28 cellular contexts compared by ENCODE assay signal in the genomic region with DNA sequence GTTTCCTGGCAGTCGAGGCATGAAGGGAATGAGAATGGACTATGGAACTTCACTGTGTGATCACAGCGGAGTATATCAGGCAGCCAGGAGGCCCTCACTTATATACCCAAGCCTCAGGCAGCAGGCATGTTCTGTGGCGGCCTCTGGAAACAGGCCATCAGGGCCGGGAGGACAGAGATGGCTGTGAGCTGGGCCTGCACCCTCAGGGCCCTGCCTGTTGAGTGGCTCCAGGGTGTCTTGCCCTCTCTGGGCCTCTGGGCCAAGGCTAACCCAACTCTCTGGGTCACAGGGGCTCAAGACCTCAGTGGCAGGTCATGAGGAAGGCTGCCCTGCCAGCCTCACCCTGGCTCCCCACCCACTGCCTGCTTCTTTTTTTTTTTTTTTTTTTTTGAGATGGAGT.
"Had no signal": no experiment of that assay in that cellular context is flagged by ENCODE, and none has a peak within 500 bp of the region (broad histone marks: within the 10 kb centered on the region; RNA-seq: fewer than 3 reads in every experiment).

No MANE protein-coding gene starts in this region.

- H3K27ac ChIP-seq: cardiac muscle cell, SJSA1, VCaP had no signal

- H3K27ac Mint-ChIP-seq: activated CD4-positive, alpha-beta memory T cell treated with anti-CD3 and anti-CD28 coated beads for 36 hours; activated CD4-positive, alpha-beta T cell treated with anti-CD3 and anti-CD28 coated beads, Interleukin-2, amount 10 ng/mL, durations not matched to agents 7 days and 5 days; activated naive CD4-positive, alpha-beta T cell treated with anti-CD3 and anti-CD28 coated beads for 36 hours; activated naive CD8-positive, alpha-beta T cell; activated T-helper 17 cell treated with anti-CD3 and anti-CD28 coated beads, Interleukin-2, amount 50 U/mL, for 72 hours; brain had no signal

- H3K9me3 ChIP-seq: SJSA1 had no signal

- H3K27me3 Mint-ChIP-seq: activated CD4-positive, alpha-beta memory T cell treated with anti-CD3 and anti-CD28 coated beads for 36 hours; activated CD4-positive, alpha-beta T cell treated with anti-CD3 and anti-CD28 coated beads, Interleukin-2, amount 10 ng/mL, durations not matched to agents 7 days and 5 days; activated naive CD8-positive, alpha-beta T cell; activated T-helper 17 cell treated with anti-CD3 and anti-CD28 coated beads, Interleukin-2, amount 50 U/mL, for 72 hours had no signal

- H3K36me3 ChIP-seq: cardiac muscle cell, SJSA1 had no signal

- DNase-seq: activated CD4-positive, alpha-beta memory T cell treated with anti-CD3 and anti-CD28 coated beads for 36 hours; activated CD4-positive, alpha-beta T cell treated with anti-CD3 and anti-CD28 coated beads, Interleukin-2, amount 10 ng/mL, durations not matched to agents 7 days and 5 days; activated CD4-positive, CD25-positive, alpha-beta regulatory T cell; activated gamma-delta T cell; activated naive CD4-positive, alpha-beta T cell treated with anti-CD3 and anti-CD28 coated beads for 36 hours; activated T-cell treated with anti-CD3 and anti-CD28 coated beads for 4 hours; activated T-cell treated with anti-CD3 and anti-CD28 coated beads, Interleukin-2, amount 50 U/mL, for 48 hours; amygdala; Karpas-422; NCI-H1048; NCI-H1417; NCI-H1694 treated with DMSO at 0.1 percent for 48 hours; NCI-H2029 treated with DMSO at 0.1 percent for 48 hours; NCI-H510A treated with DMSO at 0.1 percent for 48 hours; NCI-H69; NK-92 treated with Interleukin-12 subunit alpha and Interleukin-12 subunit beta, amount 100 ng/mL, for 24 hours; OCI-M1; RPMI8226; SHP77; T-helper 2 cell; T1000 had no signal

- H3K36me3 Mint-ChIP-seq: activated CD4-positive, alpha-beta memory T cell treated with anti-CD3 and anti-CD28 coated beads for 36 hours; activated naive CD8-positive, alpha-beta T cell; brain had no signal

- H3K4me1 Mint-ChIP-seq: activated T-helper 17 cell treated with anti-CD3 and anti-CD28 coated beads, Interleukin-2, amount 50 U/mL, for 72 hours; brain had no signal

- H3K4me3 ChIP-seq: cardiac muscle cell, SJSA1 had no signal

- H3K4me3 Mint-ChIP-seq: activated CD4-positive, alpha-beta memory T cell treated with anti-CD3 and anti-CD28 coated beads for 36 hours; activated CD4-positive, alpha-beta T cell treated with anti-CD3 and anti-CD28 coated beads, Interleukin-2, amount 10 ng/mL, durations not matched to agents 7 days and 5 days; activated naive CD4-positive, alpha-beta T cell treated with anti-CD3 and anti-CD28 coated beads for 36 hours; activated naive CD8-positive, alpha-beta T cell; activated T-helper 17 cell treated with anti-CD3 and anti-CD28 coated beads, Interleukin-2, amount 50 U/mL, for 72 hours; brain had no signal

- H3K27me3 ChIP-seq: cardiac muscle cell, SJSA1 had no signal

- ATAC-seq: activated T-helper 17 cell treated with anti-CD3 and anti-CD28 coated beads, Interleukin-2, amount 50 U/mL, for 72 hours; Panc1 had no signal

- H3K9me3 Mint-ChIP-seq: activated CD4-positive, alpha-beta memory T cell treated with anti-CD3 and anti-CD28 coated beads for 36 hours; activated CD4-positive, alpha-beta T cell treated with anti-CD3 and anti-CD28 coated beads, Interleukin-2, amount 10 ng/mL, durations not matched to agents 7 days and 5 days; activated naive CD4-positive, alpha-beta T cell treated with anti-CD3 and anti-CD28 coated beads for 36 hours; activated T-helper 17 cell treated with anti-CD3 and anti-CD28 coated beads, Interleukin-2, amount 50 U/mL, for 72 hours; brain had no signal
